ENCODE assay signal across 21 cellular contexts in the genomic region with DNA sequence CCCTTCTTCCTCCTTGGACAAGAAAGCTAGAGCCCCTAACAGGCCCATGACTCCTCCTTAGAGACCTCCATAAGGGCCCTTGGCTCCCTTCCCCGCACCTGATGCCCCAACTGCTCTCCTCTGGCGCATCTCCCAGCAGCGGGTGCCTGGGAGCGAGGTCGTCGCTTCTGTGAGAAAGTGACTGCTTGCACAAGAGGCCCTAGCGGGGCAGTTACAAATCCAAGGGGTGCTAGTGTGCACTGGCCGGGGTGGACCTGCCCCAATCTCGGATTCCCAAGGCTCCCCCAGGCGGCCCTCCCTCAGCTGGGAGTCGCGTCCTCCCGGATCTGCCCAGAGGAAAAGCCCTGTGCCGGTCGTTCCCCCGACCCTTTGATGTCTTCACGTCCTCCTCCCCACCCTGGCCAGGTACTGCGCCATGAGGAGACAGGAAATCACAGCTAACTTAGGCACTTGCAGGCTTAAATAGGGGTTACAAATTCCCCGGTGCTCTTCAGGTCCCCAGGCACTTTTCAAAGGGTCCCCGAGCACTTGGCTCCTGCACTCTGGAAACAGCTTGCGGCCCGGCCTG. TPM values are rescaled to one million over a fixed set of nuclear protein-coding genes. Genes with fewer than 3 reads are reported as not detected.
A peak's percentile ranks its signal among the peaks of the same experiment; 100 is the strongest.
DNase-seq lines count a peak whose midpoint lies in the region; TF ChIP-seq lines count a peak whose summit lies in the region.
"Had no signal": no experiment of that assay in that cellular context is flagged by ENCODE, and none has a peak within 500 bp of the region (broad histone marks: within the 10 kb centered on the region; RNA-seq: fewer than 3 reads in every experiment).

No MANE protein-coding gene starts in this region.

- H3K4me1 Mint-ChIP-seq in glutamatergic neuron (ENCODE audit: low read depth, unreplicated experiment): peaks cover 2% of the 10 kb centered on the region
- peaks cover 0 to 1% (median 0%) of the 10 kb centered on the region in 4 donors for H3K4me1 Mint-ChIP-seq in CD4-positive, alpha-beta memory T cell

- peak; percentile 13 for DNase-seq in DMS 273 (lab: John Stamatoyannopoulos, UW; ENCODE audit: unreplicated experiment)
- DNase-seq in DMS 273 treated with DMSO at 0.1 percent for 48 hours (lab: John Stamatoyannopoulos, UW): no peak
- peak; percentile 34 for DNase-seq in glutamatergic neuron
- peak; percentile 77 for DNase-seq in osteoblast (ENCODE audit: insufficient read length, low spot score, missing footprints)
- DNase-seq in G401 (ENCODE audit: low spot score): no peak
- DNase-seq in CD4-positive, alpha-beta memory T cell: no peak
- DNase-seq in BE2C: no peak
- DNase-seq: Caco-2, DMS79, GDM1, MM.1S, NCI-H1105, NCI-H187, NCI-H2171, NCI-H82, Peyer's patch, Right ventricle myocardium superior had no signal

- H2AFZ ChIP-seq in osteoblast (ENCODE audit: low read length): no peak overlapping the region

- POLR2A ChIA-PET in CD4-positive, alpha-beta memory T cell (lab: Charles Lee; ENCODE audit: partially characterized antibody): no interaction called here

- no peaks in the 10 kb centered on the region for H3K36me3 Mint-ChIP-seq in glutamatergic neuron (ENCODE audit: unreplicated experiment)
- H3K36me3 Mint-ChIP-seq in CD4-positive, alpha-beta memory T cell: no peaks in the 10 kb centered on the region

- no peaks in the 10 kb centered on the region for H3K79me2 ChIP-seq in osteoblast (ENCODE audit: insufficient read depth, low read length)

- CTCF ChIA-PET in CD4-positive, alpha-beta memory T cell (lab: Charles Lee; ENCODE audit: partially characterized antibody): no interaction called here

- peak overlapping the region; percentile 59 for H3K4me3 ChIP-seq in HUES6 (ENCODE audit: low read depth, low read length)
- H3K4me3 ChIP-seq in osteoblast (ENCODE audit: insufficient read depth, low read length): no peak overlapping the region
- H3K4me3 ChIP-seq in CD4-positive, alpha-beta memory T cell (ENCODE audit: low read length in 2 of 2): no peak overlapping the region
- no peak overlapping the region for H3K4me3 ChIP-seq in BE2C (ENCODE audit: low read depth, low read length)
- H3K4me3 ChIP-seq: Peyer's patch had no signal

- no peak overlapping the region for H3K27ac Mint-ChIP-seq in glutamatergic neuron (ENCODE audit: unreplicated experiment)
- H3K27ac Mint-ChIP-seq in CD4-positive, alpha-beta memory T cell: no peak overlapping the region

- H3K4me1 ChIP-seq in HUES6 (ENCODE audit: control insufficient read depth, insufficient read depth, low read length) (peaks cover 14% of the 10 kb centered on the region), osteoblast (ENCODE audit: insufficient read depth, low read length) (no peaks in the 10 kb centered on the region), BE2C (no peaks in the 10 kb centered on the region)
- no peaks in the 10 kb centered on the region for H3K4me1 ChIP-seq in CD4-positive, alpha-beta memory T cell (ENCODE audit: insufficient read depth, low read length)
- H3K4me1 ChIP-seq: Caco-2 had no signal

- intact Hi-C loops in CD4-positive, alpha-beta memory T cell (cut with micrococcal nuclease): no loop called here

- H3K27me3 ChIP-seq in HUES6 (ENCODE audit: control insufficient read depth, insufficient read depth, low read length) (peaks cover 100% of the 10 kb centered on the region), osteoblast (ENCODE audit: insufficient read depth, low read length) (peaks cover 64% of the 10 kb centered on the region), BE2C (peaks cover 82% of the 10 kb centered on the region)
- no peaks in the 10 kb centered on the region for H3K27me3 ChIP-seq in CD4-positive, alpha-beta memory T cell (ENCODE audit: insufficient read depth, low read length)

- no peak overlapping the region for H3K4me2 ChIP-seq in osteoblast (ENCODE audit: insufficient read depth, low read length)

- no peaks in the 10 kb centered on the region for H4K20me1 ChIP-seq in osteoblast (ENCODE audit: insufficient read depth, low read length)

- no peak overlapping the region for H3K27ac ChIP-seq in HUES6 (ENCODE audit: low read depth, low read length)
- H3K27ac ChIP-seq in osteoblast (ENCODE audit: low read depth, low read length): no peak overlapping the region
- H3K27ac ChIP-seq in CD4-positive, alpha-beta memory T cell (ENCODE audit: low read depth, low read length): no peak overlapping the region
- H3K27ac ChIP-seq: 22Rv1, C4-2B, Peyer's patch had no signal

- H3K9me3 Mint-ChIP-seq in glutamatergic neuron (ENCODE audit: unreplicated experiment): no peaks in the 10 kb centered on the region
- peaks cover 0 to 2% (median 0%) of the 10 kb centered on the region in 8 donors for H3K9me3 Mint-ChIP-seq in CD4-positive, alpha-beta memory T cell

- H3K36me3 ChIP-seq in HUES6 (ENCODE audit: control insufficient read depth, insufficient read depth, low read length): no peaks in the 10 kb centered on the region
- H3K36me3 ChIP-seq in osteoblast (ENCODE audit: insufficient read depth, low read length): no peaks in the 10 kb centered on the region
- H3K36me3 ChIP-seq in CD4-positive, alpha-beta memory T cell (ENCODE audit: insufficient read depth, low read length): no peaks in the 10 kb centered on the region
- H3K36me3 ChIP-seq in BE2C: no peaks in the 10 kb centered on the region
- H3K36me3 ChIP-seq: Peyer's patch had no signal

- TF ChIP-seq CTCF in glutamatergic neuron (IDR thresholded peaks at IDR 0.05; ENCODE audit: partially characterized antibody, unreplicated experiment) (no peak), osteoblast (IDR thresholded peaks at IDR 0.05; ENCODE audit: extremely low read depth, low read depth, low read length) (no peak), BE2C (IDR thresholded peaks at IDR 0.05; ENCODE audit: low read depth, low read length) (no peak)

- no peak overlapping the region for H3K4me3 Mint-ChIP-seq in glutamatergic neuron (ENCODE audit: unreplicated experiment)
- no peak overlapping the region for H3K4me3 Mint-ChIP-seq in CD4-positive, alpha-beta memory T cell

- H3K9ac ChIP-seq in HUES6 (ENCODE audit: low read length): no peak overlapping the region

- peaks cover 24% of the 10 kb centered on the region for H3K27me3 Mint-ChIP-seq in glutamatergic neuron (ENCODE audit: unreplicated experiment)
- H3K27me3 Mint-ChIP-seq in CD4-positive, alpha-beta memory T cell: peaks cover 25 to 29% of the 10 kb centered on the region in 2 donors

- H3K9me3 ChIP-seq in HUES6 (ENCODE audit: control insufficient read depth, insufficient read depth, low read depth, low read length): no peaks in the 10 kb centered on the region
- H3K9me3 ChIP-seq in osteoblast (ENCODE audit: low read depth, low read length): no peaks in the 10 kb centered on the region
- H3K9me3 ChIP-seq in CD4-positive, alpha-beta memory T cell (ENCODE audit: control insufficient read depth in 1 of 2, low read length in 2 of 2): no peaks in the 10 kb centered on the region
- no peaks in the 10 kb centered on the region for H3K9me3 ChIP-seq in BE2C
- H3K9me3 ChIP-seq: Caco-2 had no signal

- in situ Hi-C loops in G401 (cut with HindIII; ENCODE audit: low sequenced_read_pairs): no loop called here

RNA-seq across cellular contexts. Expression of a gene that starts 2.8 kb away (rescaled TPM):
- total RNA-seq in glutamatergic neuron (ENCODE audit: unreplicated experiment) (not detected), osteoblast (not detected in 2 replicates)
- not detected in 2 replicates for total RNA-seq in G401 (2014; rRNA removed; shearing (Covaris generic))
- total RNA-seq in CD4-positive, alpha-beta memory T cell: not detected
- polyA plus RNA-seq in CD4-positive, alpha-beta memory T cell: not detected
- polyA plus RNA-seq in BE2C (2012; ENCODE audit: insufficient read depth, insufficient read length, low read depth): not detected
- total RNA-seq: Peyer's patch, Right ventricle myocardium superior had no signal

RNA-seq across cellular contexts. Expression of a gene that starts 59.6 kb away (rescaled TPM):
- total RNA-seq in glutamatergic neuron (ENCODE audit: unreplicated experiment) (not detected), osteoblast (not detected in 2 replicates)
- not detected in 2 replicates for total RNA-seq in G401 (2014; rRNA removed; shearing (Covaris generic))
- total RNA-seq in CD4-positive, alpha-beta memory T cell: not detected
- not detected for polyA plus RNA-seq in CD4-positive, alpha-beta memory T cell
- not detected for polyA plus RNA-seq in BE2C (2012; ENCODE audit: insufficient read depth, insufficient read length, low read depth)
- total RNA-seq: NCI-H460, Peyer's patch, Right ventricle myocardium superior had no signal

Comparison
In these comparisons a context has a peak if more than half of its experiments do, and no peak if none do; other contexts are left out.
1. DNase-seq: peak in DMS 273 (single experiment), glutamatergic neuron (single experiment) and osteoblast (single experiment); none in DMS 273 treated with DMSO at 0.1 percent for 48 hours (single experiment), G401 (single experiment), CD4-positive, alpha-beta memory T cell (0 of 5) and BE2C (single experiment).